1 cellular context compared by ENCODE assay signal in the genomic region with DNA sequence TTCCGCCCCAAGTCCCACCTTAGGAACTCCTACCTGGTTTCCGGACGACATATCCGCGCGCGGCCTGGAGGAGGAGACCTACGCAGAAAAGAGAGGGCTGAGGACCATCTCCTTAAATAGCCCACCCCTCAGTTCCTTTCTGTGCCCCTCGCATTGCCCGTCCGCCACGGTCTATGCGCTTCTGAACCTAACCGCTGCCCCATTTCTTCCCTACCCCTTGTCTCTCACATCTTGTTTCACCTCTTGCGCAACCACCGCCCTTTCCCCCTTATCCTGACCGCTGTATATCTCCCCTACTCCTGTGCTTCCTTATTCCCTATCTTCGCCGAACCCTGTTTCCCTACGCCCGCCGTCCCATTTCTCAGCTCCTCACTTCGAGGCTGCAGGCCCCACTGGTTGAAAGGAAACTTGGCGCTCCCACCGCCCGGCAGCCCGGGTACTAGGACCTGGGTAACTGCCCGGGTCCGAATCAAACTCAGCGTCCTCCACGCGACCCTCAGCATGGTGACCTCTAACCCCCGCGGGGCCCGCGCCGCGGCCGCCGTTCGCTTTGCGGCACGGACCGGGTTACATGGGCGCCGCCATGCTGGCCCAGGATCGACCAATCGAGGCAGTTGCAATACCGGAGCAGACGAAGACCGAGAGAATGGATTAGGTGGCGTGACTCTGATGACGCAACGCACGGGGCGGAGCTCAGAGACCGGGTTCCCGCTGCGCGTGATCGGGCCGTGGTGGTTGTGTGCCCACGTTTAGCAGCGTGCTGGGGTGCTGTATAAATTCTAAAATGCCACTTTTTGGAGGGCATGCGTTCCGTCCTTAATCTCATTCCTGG.
TF ChIP-seq lines count a peak whose summit lies in the region.

A gene (minus strand): TSS at position 612 of the 832 bp plus-strand sequence. CDS start 109 bp downstream, at position 503.

TF ChIP-seq in K562, 482 proteins besides CTCF, POLR2A, EP300 and RAD21 (continued from another document and continues in another):
- TF ChIP-seq ZNF347 (CRISPR knock-in tag; IDR thresholded peaks at IDR 0.05; ENCODE audit: low read depth) (no peak), ZNF707 (CRISPR knock-in tag; conservative IDR thresholded peaks at IDR 0.05) (no peak), MEF2D (tag; conservative IDR thresholded peaks at IDR 0.05; ENCODE audit: low read depth) (peak; percentile 41), CXXC5 (CRISPR knock-in tag; IDR thresholded peaks at IDR 0.05) (peak; percentile 97), ARID2 (IDR thresholded peaks at IDR 0.05) (0 out of 2 replicates have a peak, but pooled peaks have one; percentile 71), STAG1 (CRISPR knock-in tag; IDR thresholded peaks at IDR 0.05; ENCODE audit: borderline replicate concordance) (no peak), ZNF589 (CRISPR knock-in tag; IDR thresholded peaks at IDR 0.05; ENCODE audit: low read depth) (peak; percentile 79; the same call in 1 of the 2 replicates), FOSL1 (tag; conservative IDR thresholded peaks at IDR 0.05) (peak; percentile 80), PHF21A (IDR thresholded peaks at IDR 0.05; ENCODE audit: borderline replicate concordance, low read depth) (no peak), PPARD (CRISPR knock-in tag; IDR thresholded peaks at IDR 0.05) (no peak), DDX20 (tag; IDR thresholded peaks at IDR 0.05; ENCODE audit: low read depth) (no peak), OTX1 (CRISPR knock-in tag; IDR thresholded peaks at IDR 0.05) (peak; percentile 96), SMARCC2 (IDR thresholded peaks at IDR 0.05; ENCODE audit: low read depth) (no peak), ZNF224 (CRISPR knock-in tag; IDR thresholded peaks at IDR 0.05) (0 out of 2 replicates have a peak, but pooled peaks have one; percentile 66), FOXA1 (IDR thresholded peaks at IDR 0.05; ENCODE audit: borderline replicate concordance) (no peak), HDAC2 (IDR thresholded peaks at IDR 0.05) (peak; percentile 96), CHCHD3 (CRISPR knock-in tag; IDR thresholded peaks at IDR 0.05) (no peak), NEUROD1 (IDR thresholded peaks at IDR 0.05; ENCODE audit: borderline replicate concordance, low read depth, low read length, partially characterized antibody) (peak; percentile 96), ZFX (CRISPR knock-in tag; IDR thresholded peaks at IDR 0.05) (peak; percentile 97), ZKSCAN3 (CRISPR knock-in tag; IDR thresholded peaks at IDR 0.05) (no peak), ZNF184 (CRISPR knock-in tag; IDR thresholded peaks at IDR 0.05) (no peak), SLC30A9 (CRISPR knock-in tag; IDR thresholded peaks at IDR 0.05) (0 out of 2 replicates have a peak, but pooled peaks have one; percentile 12), PHB2 (IDR thresholded peaks at IDR 0.05; ENCODE audit: low read depth) (peak; percentile 73; the same call in 1 of the 2 replicates), SRF (CRISPR knock-in tag; IDR thresholded peaks at IDR 0.05) (no peak), ZNF586 (CRISPR knock-in tag; conservative IDR thresholded peaks at IDR 0.05) (no peak), RBM25 (IDR thresholded peaks at IDR 0.05; ENCODE audit: low read depth, low read length, severe bottlenecking) (peak; percentile 35), POLR3G (IDR thresholded peaks at IDR 0.05; ENCODE audit: extremely low read depth, insufficient read length, insufficient replicate concordance) (no peak), PHF20 (IDR thresholded peaks at IDR 0.05; ENCODE audit: partially characterized antibody) (peak; percentile 100), TAF15 (IDR thresholded peaks at IDR 0.05; ENCODE audit: low read depth, low read length) (no peak), PTRF (tag; IDR thresholded peaks at IDR 0.05) (no peak), ZBTB1 (CRISPR knock-in tag; IDR thresholded peaks at IDR 0.05; ENCODE audit: borderline replicate concordance, low read depth) (peak; percentile 56; the same call in 1 of the 2 replicates), ZNF12 (CRISPR knock-in tag; IDR thresholded peaks at IDR 0.05) (no peak), ETV1 (tag; conservative IDR thresholded peaks at IDR 0.05; ENCODE audit: low read depth) (peak; percentile 47; the same call in 1 of the 2 replicates), ZNF41 (CRISPR knock-in tag; conservative IDR thresholded peaks at IDR 0.05) (peak; percentile 9; the same call in 1 of the 2 replicates), PURB (CRISPR knock-in tag; IDR thresholded peaks at IDR 0.05; ENCODE audit: low read depth) (no peak), CEBPG (CRISPR knock-in tag; IDR thresholded peaks at IDR 0.05) (peak; percentile 98), CEBPG (tag; conservative IDR thresholded peaks at IDR 0.05 in 1 of 2, IDR thresholded peaks at IDR 0.05 in 1 of 2) (peak; percentile 100), SUPT5H (IDR thresholded peaks at IDR 0.05) (peak; percentile 93), EWSR1 (IDR thresholded peaks at IDR 0.05; ENCODE audit: borderline replicate concordance, low read depth, partially characterized antibody) (no peak), SMARCA4 (IDR thresholded peaks at IDR 0.05) (peak; percentile 46), ESRRA (IDR thresholded peaks at IDR 0.05; ENCODE audit: borderline replicate concordance, low read depth) (peak; percentile 92), ZNF785 (CRISPR knock-in tag; IDR thresholded peaks at IDR 0.05) (no peak), ZSCAN29 (IDR thresholded peaks at IDR 0.05) (peak; percentile 79), ADNP (tag; IDR thresholded peaks at IDR 0.05) (no peak), GTF2A2 (tag; IDR thresholded peaks at IDR 0.05) (no peak)
- TF ChIP-seq, protein P1, sequence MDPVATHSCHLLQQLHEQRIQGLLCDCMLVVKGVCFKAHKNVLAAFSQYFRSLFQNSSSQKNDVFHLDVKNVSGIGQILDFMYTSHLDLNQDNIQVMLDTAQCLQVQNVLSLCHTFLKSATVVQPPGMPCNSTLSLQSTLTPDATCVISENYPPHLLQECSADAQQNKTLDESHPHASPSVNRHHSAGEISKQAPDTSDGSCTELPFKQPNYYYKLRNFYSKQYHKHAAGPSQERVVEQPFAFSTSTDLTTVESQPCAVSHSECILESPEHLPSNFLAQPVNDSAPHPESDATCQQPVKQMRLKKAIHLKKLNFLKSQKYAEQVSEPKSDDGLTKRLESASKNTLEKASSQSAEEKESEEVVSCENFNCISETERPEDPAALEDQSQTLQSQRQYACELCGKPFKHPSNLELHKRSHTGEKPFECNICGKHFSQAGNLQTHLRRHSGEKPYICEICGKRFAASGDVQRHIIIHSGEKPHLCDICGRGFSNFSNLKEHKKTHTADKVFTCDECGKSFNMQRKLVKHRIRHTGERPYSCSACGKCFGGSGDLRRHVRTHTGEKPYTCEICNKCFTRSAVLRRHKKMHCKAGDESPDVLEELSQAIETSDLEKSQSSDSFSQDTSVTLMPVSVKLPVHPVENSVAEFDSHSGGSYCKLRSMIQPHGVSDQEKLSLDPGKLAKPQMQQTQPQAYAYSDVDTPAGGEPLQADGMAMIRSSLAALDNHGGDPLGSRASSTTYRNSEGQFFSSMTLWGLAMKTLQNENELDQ (CRISPR knock-in tag; IDR thresholded peaks at IDR 0.05; ENCODE audit: borderline replicate concordance): peak; percentile 70; the same call in 1 of the 2 replicates
- TF ChIP-seq, protein P2, sequence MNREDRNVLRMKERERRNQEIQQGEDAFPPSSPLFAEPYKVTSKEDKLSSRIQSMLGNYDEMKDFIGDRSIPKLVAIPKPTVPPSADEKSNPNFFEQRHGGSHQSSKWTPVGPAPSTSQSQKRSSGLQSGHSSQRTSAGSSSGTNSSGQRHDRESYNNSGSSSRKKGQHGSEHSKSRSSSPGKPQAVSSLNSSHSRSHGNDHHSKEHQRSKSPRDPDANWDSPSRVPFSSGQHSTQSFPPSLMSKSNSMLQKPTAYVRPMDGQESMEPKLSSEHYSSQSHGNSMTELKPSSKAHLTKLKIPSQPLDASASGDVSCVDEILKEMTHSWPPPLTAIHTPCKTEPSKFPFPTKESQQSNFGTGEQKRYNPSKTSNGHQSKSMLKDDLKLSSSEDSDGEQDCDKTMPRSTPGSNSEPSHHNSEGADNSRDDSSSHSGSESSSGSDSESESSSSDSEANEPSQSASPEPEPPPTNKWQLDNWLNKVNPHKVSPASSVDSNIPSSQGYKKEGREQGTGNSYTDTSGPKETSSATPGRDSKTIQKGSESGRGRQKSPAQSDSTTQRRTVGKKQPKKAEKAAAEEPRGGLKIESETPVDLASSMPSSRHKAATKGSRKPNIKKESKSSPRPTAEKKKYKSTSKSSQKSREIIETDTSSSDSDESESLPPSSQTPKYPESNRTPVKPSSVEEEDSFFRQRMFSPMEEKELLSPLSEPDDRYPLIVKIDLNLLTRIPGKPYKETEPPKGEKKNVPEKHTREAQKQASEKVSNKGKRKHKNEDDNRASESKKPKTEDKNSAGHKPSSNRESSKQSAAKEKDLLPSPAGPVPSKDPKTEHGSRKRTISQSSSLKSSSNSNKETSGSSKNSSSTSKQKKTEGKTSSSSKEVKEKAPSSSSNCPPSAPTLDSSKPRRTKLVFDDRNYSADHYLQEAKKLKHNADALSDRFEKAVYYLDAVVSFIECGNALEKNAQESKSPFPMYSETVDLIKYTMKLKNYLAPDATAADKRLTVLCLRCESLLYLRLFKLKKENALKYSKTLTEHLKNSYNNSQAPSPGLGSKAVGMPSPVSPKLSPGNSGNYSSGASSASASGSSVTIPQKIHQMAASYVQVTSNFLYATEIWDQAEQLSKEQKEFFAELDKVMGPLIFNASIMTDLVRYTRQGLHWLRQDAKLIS (CRISPR knock-in tag; IDR thresholded peaks at IDR 0.05): peak; percentile 93
- TF ChIP-seq, protein P3, sequence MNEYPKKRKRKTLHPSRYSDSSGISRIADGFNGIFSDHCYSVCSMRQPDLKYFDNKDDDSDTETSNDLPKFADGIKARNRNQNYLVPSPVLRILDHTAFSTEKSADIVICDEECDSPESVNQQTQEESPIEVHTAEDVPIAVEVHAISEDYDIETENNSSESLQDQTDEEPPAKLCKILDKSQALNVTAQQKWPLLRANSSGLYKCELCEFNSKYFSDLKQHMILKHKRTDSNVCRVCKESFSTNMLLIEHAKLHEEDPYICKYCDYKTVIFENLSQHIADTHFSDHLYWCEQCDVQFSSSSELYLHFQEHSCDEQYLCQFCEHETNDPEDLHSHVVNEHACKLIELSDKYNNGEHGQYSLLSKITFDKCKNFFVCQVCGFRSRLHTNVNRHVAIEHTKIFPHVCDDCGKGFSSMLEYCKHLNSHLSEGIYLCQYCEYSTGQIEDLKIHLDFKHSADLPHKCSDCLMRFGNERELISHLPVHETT (CRISPR knock-in tag; conservative IDR thresholded peaks at IDR 0.05 in 1 of 2, IDR thresholded peaks at IDR 0.05 in 1 of 2): peak in 1 of 2 experiments; percentile 99; a peak in 2 of 4 replicates
- TF ChIP-seq, protein P4, sequence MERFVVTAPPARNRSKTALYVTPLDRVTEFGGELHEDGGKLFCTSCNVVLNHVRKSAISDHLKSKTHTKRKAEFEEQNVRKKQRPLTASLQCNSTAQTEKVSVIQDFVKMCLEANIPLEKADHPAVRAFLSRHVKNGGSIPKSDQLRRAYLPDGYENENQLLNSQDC (CRISPR knock-in tag; IDR thresholded peaks at IDR 0.05): no peak
- TF ChIP-seq, protein P5, sequence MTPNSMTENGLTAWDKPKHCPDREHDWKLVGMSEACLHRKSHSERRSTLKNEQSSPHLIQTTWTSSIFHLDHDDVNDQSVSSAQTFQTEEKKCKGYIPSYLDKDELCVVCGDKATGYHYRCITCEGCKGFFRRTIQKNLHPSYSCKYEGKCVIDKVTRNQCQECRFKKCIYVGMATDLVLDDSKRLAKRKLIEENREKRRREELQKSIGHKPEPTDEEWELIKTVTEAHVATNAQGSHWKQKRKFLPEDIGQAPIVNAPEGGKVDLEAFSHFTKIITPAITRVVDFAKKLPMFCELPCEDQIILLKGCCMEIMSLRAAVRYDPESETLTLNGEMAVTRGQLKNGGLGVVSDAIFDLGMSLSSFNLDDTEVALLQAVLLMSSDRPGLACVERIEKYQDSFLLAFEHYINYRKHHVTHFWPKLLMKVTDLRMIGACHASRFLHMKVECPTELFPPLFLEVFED (CRISPR knock-in tag; conservative IDR thresholded peaks at IDR 0.05): peak; percentile 96
- TF ChIP-seq, protein P6, sequence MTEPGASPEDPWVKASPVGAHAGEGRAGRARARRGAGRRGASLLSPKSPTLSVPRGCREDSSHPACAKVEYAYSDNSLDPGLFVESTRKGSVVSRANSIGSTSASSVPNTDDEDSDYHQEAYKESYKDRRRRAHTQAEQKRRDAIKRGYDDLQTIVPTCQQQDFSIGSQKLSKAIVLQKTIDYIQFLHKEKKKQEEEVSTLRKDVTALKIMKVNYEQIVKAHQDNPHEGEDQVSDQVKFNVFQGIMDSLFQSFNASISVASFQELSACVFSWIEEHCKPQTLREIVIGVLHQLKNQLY (CRISPR knock-in tag; conservative IDR thresholded peaks at IDR 0.05): no peak
- TF ChIP-seq, protein P7, sequence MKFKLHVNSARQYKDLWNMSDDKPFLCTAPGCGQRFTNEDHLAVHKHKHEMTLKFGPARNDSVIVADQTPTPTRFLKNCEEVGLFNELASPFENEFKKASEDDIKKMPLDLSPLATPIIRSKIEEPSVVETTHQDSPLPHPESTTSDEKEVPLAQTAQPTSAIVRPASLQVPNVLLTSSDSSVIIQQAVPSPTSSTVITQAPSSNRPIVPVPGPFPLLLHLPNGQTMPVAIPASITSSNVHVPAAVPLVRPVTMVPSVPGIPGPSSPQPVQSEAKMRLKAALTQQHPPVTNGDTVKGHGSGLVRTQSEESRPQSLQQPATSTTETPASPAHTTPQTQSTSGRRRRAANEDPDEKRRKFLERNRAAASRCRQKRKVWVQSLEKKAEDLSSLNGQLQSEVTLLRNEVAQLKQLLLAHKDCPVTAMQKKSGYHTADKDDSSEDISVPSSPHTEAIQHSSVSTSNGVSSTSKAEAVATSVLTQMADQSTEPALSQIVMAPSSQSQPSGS (CRISPR knock-in tag; IDR thresholded peaks at IDR 0.05): peak; percentile 88; the same call in 1 of the 2 replicates
- TF ChIP-seq, protein P8, sequence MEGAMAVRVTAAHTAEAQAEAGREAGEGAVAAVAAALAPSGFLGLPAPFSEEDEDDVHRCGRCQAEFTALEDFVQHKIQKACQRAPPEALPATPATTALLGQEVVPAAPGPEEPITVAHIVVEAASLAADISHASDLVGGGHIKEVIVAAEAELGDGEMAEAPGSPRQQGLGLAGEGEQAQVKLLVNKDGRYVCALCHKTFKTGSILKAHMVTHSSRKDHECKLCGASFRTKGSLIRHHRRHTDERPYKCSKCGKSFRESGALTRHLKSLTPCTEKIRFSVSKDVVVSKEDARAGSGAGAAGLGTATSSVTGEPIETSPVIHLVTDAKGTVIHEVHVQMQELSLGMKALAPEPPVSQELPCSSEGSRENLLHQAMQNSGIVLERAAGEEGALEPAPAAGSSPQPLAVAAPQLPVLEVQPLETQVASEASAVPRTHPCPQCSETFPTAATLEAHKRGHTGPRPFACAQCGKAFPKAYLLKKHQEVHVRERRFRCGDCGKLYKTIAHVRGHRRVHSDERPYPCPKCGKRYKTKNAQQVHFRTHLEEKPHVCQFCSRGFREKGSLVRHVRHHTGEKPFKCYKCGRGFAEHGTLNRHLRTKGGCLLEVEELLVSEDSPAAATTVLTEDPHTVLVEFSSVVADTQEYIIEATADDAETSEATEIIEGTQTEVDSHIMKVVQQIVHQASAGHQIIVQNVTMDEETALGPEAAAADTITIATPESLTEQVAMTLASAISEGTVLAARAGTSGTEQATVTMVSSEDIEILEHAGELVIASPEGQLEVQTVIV (CRISPR knock-in tag; IDR thresholded peaks at IDR 0.05; ENCODE audit: borderline replicate concordance): peak; percentile 84; the same call in 1 of the 2 replicates
